8 cellular contexts compared by ENCODE assay signal in genomic region chr9:91967259-91967658, GRCh38.
"Had no signal": no experiment of that assay in that cellular context is flagged by ENCODE, and none has a peak within 500 bp of the region (broad histone marks: within the 10 kb centered on the region; RNA-seq: fewer than 3 reads in every experiment).

No MANE protein-coding gene starts in this region.

- DNase-seq: GDM1, GF-D8 had no signal

- FAIRE-seq: G401.6, GM12878, GM12891, GM12892, GM18507, GM19239 had no signal

- H3K4me3 ChIP-seq: GM12878 had no signal

- ATAC-seq: GM12878 had no signal
